In the genomic region with DNA sequence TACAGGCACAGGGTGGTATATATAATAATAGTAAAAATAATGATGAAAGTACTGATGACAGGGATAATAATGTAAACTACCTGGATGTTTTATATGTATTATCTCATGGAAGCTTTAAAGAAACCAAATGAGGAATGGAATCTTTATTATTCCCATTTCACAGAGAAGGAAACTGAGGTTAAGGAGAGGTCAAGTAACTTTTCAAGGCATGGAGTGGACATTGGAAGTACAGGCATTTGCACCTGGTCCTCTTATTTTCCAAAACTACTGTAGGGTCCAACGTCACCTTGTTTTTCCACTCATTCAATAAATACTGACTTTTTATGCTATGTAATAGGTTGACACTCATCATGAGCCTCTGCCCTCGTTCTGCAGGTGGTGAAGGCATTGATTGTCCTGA, we compare ENCODE assay signal across 34 cellular contexts.
"Had no signal": no experiment of that assay in that cellular context is flagged by ENCODE, and none has a peak within 500 bp of the region (broad histone marks: within the 10 kb centered on the region; RNA-seq: fewer than 3 reads in every experiment).

No MANE protein-coding gene starts in this region.

- DNase-seq: activated B cell treated with CpG ODN at 0.5 μM for 24 hours; activated CD4-positive, alpha-beta memory T cell treated with anti-CD3 and anti-CD28 coated beads for 36 hours; activated CD4-positive, alpha-beta T cell treated with anti-CD3 and anti-CD28 coated beads for 4 hours; activated CD4-positive, alpha-beta T cell treated with anti-CD3 and anti-CD28 coated beads, Interleukin-2, amount 10 ng/mL, durations not matched to agents 24 days and 14 days; activated CD4-positive, alpha-beta T cell treated with anti-CD3 and anti-CD28 coated beads, Interleukin-2, amount 50 U/mL, for 1 hour; activated CD4-positive, alpha-beta T cell treated with anti-CD3 and anti-CD28 coated beads, Interleukin-2, amount 50 U/mL, for 4 hours; activated CD4-positive, CD25-positive, alpha-beta regulatory T cell treated with anti-CD3 and anti-CD28 coated beads, Interleukin-2, amount 50 U/mL, for 72 hours; activated CD8-positive, alpha-beta memory T cell treated with anti-CD3 and anti-CD28 coated beads, Interleukin-2, amount 50 U/mL, for 4 hours; activated CD8-positive, alpha-beta T cell treated with anti-CD3 and anti-CD28 coated beads for 36 hours; activated effector memory CD4-positive, alpha-beta T cell treated with anti-CD3 and anti-CD28 coated beads, Interleukin-2, amount 50 U/mL, for 16 hours; activated gamma-delta T cell treated with Interleukin-2 at 50 U/mL for 16 hours; activated naive CD4-positive, alpha-beta T cell; activated naive CD4-positive, alpha-beta T cell treated with anti-CD3 and anti-CD28 coated beads for 36 hours; activated naive CD4-positive, alpha-beta T cell treated with anti-CD3 and anti-CD28 coated beads, Interleukin-2, amount 50 U/mL, for 16 hours; activated naive CD8-positive, alpha-beta T cell treated with anti-CD3 and anti-CD28 coated beads for 36 hours; activated T-cell treated with anti-CD3 and anti-CD28 coated beads for 4 hours; activated T-cell treated with anti-CD3 and anti-CD28 coated beads, Interleukin-2, amount 50 U/mL, for 1 hour; activated T-cell treated with anti-CD3 and anti-CD28 coated beads, Interleukin-2, amount 50 U/mL, for 4 hours; activated T-cell treated with anti-CD3 and anti-CD28 coated beads, Interleukin-2, amount 50 U/mL, for 72 hours; adrenal gland; amniotic stem cell; aorta; body of pancreas; brain microvascular endothelial cell; caudate nucleus; cerebellar nuclear complex; T-helper 2 cell; T-helper 9 cell had no signal

- H3K4me3 ChIP-seq: adrenal gland, body of pancreas, breast epithelium had no signal

- FAIRE-seq: astrocyte, TTC549 had no signal

- H3K27me3 ChIP-seq: adrenal gland, body of pancreas, brain microvascular endothelial cell, breast epithelium had no signal

- H3K36me3 ChIP-seq: adrenal gland, brain microvascular endothelial cell, breast epithelium had no signal

- H3K9me3 ChIP-seq: adrenal gland, body of pancreas, breast epithelium had no signal

- ATAC-seq: activated CD8-positive, alpha-beta T cell treated with anti-CD3 and anti-CD28 coated beads for 36 hours; activated naive CD4-positive, alpha-beta T cell treated with anti-CD3 and anti-CD28 coated beads, Interleukin-2, amount 50 U/mL, for 72 hours; activated T-cell treated with anti-CD3 and anti-CD28 coated beads, Interleukin-2, amount 50 U/mL, for 4 hours; activated T-cell treated with anti-CD3 and anti-CD28 coated beads, Interleukin-2, amount 50 U/mL, for 72 hours; activated T-helper 17 cell treated with anti-CD3 and anti-CD28 coated beads, Interleukin-2, amount 50 U/mL, for 72 hours; body of pancreas had no signal

- H3K27ac ChIP-seq: adrenal gland, body of pancreas, brain microvascular endothelial cell, breast epithelium, VCaP had no signal

- H3K4me1 ChIP-seq: adrenal gland, body of pancreas, breast epithelium had no signal
